ENCODE assay signal across 8 cellular contexts in the genomic region with DNA sequence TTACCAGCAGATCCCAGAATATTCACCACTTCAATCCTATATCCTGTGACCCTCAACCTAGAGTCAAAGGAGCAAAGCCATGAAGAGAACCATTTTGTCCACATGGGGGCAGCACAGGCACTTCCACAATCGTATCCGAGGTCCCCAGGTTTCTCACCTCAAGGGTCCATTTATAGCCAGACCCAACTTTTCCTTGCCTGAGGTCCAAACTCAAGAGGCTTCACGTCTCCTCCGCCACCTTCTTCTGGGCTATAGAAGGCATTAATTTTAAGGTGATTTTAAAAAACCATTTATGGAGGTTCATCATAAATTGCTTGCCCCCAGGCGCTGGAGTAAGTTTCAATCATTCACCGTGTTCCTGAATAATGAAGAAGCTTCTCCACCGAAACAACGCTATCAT.
DNase-seq lines count a peak whose midpoint lies in the region; ATAC-seq and TF ChIP-seq lines count a peak whose summit lies in the region.

No MANE protein-coding gene starts in this region.

- peaks cover 0 to 38% (median 8%) of the 10 kb centered on the region in 4 donors for H3K4me1 ChIP-seq in transverse colon

- DNase-seq in Caki2 (ENCODE audit: low read depth): peak; percentile 52
- peak in 1 of 2 experiments; percentile 64 for DNase-seq in HL-60 (ENCODE audit: low read depth in 1 of 2, low spot score in 1 of 2)
- peak; percentile 91 for DNase-seq in OCI-M1 (lab: John Stamatoyannopoulos, UW)
- peak; percentile 50 for DNase-seq in activated T-cell treated with anti-CD3 and anti-CD28 coated beads for 48 hours (ENCODE audit: low read depth)
- peak; percentile 64 for DNase-seq in fibroblast of mammary gland (ENCODE audit: low read depth)
- peak; percentile 73 for DNase-seq in omental fat pad (ENCODE audit: low spot score)
- DNase-seq in transverse colon: peak; percentile 73

- ATAC-seq in GM19455 (IDR thresholded peaks at IDR 0.05; ENCODE audit: unreplicated experiment): peak; percentile 78
- ATAC-seq in omental fat pad (ENCODE audit: low FRiP score): peak; percentile 30

- H3K27ac ChIP-seq in HL-60 (replicated peaks) (no peak overlapping the region), transverse colon (peak overlapping the region in 2 of 4 donors; percentile 29 to 55)

- TF ChIP-seq POLR2A in transverse colon (IDR thresholded peaks at IDR 0.05): no peak

- no peak for TF ChIP-seq EP300 in transverse colon (IDR thresholded peaks at IDR 0.05; ENCODE audit: low read depth)

- in situ Hi-C loops in Caki2 (cut with HindIII; ENCODE audit: low pct_unique_long_range_greater_than_20kb, low sequenced_read_pairs) (loop anchor here (25.0 kb wide), 3 partner anchors 121 to 596 kb away; partner anchors contain the start of gene NABP1), transverse colon (cut with MboI; ENCODE audit: low pct_ligation_motif_present in 1 of 4, low pct_unique_long_range_greater_than_20kb in 1 of 4, low sequenced_read_pairs in 3 of 4) (loop anchor here (5.0 to 25.0 kb wide), 3 partner anchors 118 to 596 kb away; no protein-coding TSS in a partner anchor)

- H3K36me3 ChIP-seq in transverse colon: no peaks in the 10 kb centered on the region

- 61 to 66% methylated on average over 8 of the region's 8 CpGs for WGBS in transverse colon (ENCODE audit: low coverage in 1 of 2), 2 donors

- H3K9me3 ChIP-seq in transverse colon: no peaks in the 10 kb centered on the region

- TF ChIP-seq CTCF in HL-60 (IDR thresholded peaks at IDR 0.05; ENCODE audit: insufficient read depth, low read length) (peak; percentile 53), fibroblast of mammary gland (conservative IDR thresholded peaks at IDR 0.05; ENCODE audit: control insufficient read depth, insufficient read depth, low read depth, low read length) (peak; percentile 89), omental fat pad (IDR thresholded peaks at IDR 0.05) (peak in 2 of 3 donors; percentile 33 to 53), transverse colon (IDR thresholded peaks at IDR 0.05) (peak; percentile 60 to 73 (median 71))

- intact Hi-C loops in transverse colon (cut with DNase I; ENCODE audit: low total_unique reads): no loop called here

- H3K4me3 ChIP-seq in HL-60 (replicated peaks; ENCODE audit: insufficient read depth, low read length): no peak overlapping the region
- no peak overlapping the region for H3K4me3 ChIP-seq in fibroblast of mammary gland (ENCODE audit: control insufficient read depth, low read depth, low read length)
- H3K4me3 ChIP-seq in transverse colon: no peak overlapping the region

- no peaks in the 10 kb centered on the region for H3K27me3 ChIP-seq in HL-60 (ENCODE audit: insufficient read depth, poor library complexity, severe bottlenecking)
- H3K27me3 ChIP-seq in transverse colon: no peaks in the 10 kb centered on the region
